Comparison of ENCODE assay signal across 8 cellular contexts in the genomic region with DNA sequence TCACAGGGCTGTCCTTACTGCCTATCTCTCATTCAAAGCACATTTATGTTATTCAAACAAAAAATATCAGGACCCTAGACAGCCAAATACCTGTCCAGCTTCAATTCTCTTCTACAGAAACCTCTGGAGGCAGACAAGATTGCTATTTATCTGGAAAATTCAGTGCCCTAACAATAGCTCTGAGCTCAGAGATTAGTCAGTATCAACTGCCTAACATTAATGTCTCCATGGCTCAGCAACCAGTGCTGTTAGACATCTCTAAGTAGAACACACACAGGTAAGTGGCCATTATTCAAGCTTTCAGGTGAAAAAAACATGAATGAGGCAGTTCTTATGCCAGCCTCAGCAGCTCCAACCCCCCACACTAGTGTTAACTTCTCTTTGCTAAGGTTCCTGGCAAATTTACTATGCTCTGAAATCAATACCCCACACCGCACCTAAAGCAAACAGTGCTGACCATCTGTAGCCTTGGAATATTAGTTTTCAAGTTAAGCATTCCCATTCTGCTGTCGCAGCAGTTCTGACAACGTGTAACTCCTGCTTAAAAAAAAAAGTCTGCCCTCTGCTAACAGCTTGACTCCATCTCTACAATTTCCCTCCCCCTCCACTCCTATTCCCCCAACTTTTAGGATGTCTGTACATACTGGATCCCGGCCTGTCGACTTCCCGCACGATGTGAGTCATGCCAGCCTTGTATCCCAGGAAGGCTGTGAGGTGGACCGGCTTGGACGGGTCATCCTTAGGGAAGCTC. TPM values are rescaled to one million over a fixed set of nuclear protein-coding genes. Genes with fewer than 3 reads are reported as not detected.
DNase-seq lines count a peak whose midpoint lies in the region; ATAC-seq and TF ChIP-seq lines count a peak whose summit lies in the region.

No MANE protein-coding gene starts in this region.

- H3K27ac Mint-ChIP-seq in CD4-positive, alpha-beta T cell: peak overlapping the region; percentile 96
- peak overlapping the region; percentile 100 for H3K27ac Mint-ChIP-seq in nephron

- no peaks in the 10 kb centered on the region for H3K9me3 Mint-ChIP-seq in CD4-positive, alpha-beta T cell
- no peaks in the 10 kb centered on the region for H3K9me3 Mint-ChIP-seq in nephron

- H3K27ac ChIP-seq in CD4-positive, alpha-beta T cell (ENCODE audit: low read depth, low read length): peak overlapping the region; percentile 88
- H3K27ac ChIP-seq in dorsolateral prefrontal cortex: peak overlapping the region in 41 of 59 donors; percentile 2 to 100 (median 98)

- H3K27me3 Mint-ChIP-seq in CD4-positive, alpha-beta T cell: no peaks in the 10 kb centered on the region
- no peaks in the 10 kb centered on the region for H3K27me3 Mint-ChIP-seq in nephron (ENCODE audit: low read depth)

- peak overlapping the region; percentile 99 for H3K4me3 Mint-ChIP-seq in CD4-positive, alpha-beta T cell
- H3K4me3 Mint-ChIP-seq in nephron: peak overlapping the region; percentile 99 to 100 (median 100)

- H3K4me1 Mint-ChIP-seq in CD4-positive, alpha-beta T cell (ENCODE audit: low read depth): peaks cover 43% of the 10 kb centered on the region
- peaks cover 35% of the 10 kb centered on the region for H3K4me1 Mint-ChIP-seq in nephron

- H3K4me3 ChIP-seq in MG63: peak overlapping the region; percentile 91
- H3K4me3 ChIP-seq in dorsolateral prefrontal cortex: peak overlapping the region in 58 of 59 donors; percentile 3 to 95 (median 80)

- intact Hi-C loops in CD4-positive, alpha-beta T cell (cut with DNase I, micrococcal nuclease): loop anchor here (2.0 to 10.0 kb wide), 5 partner anchors 76 to 1263 kb away; a partner anchor contains a TSS
- intact Hi-C loops in dorsolateral prefrontal cortex (cut with DNase I): loop anchor here (2.0 to 10.0 kb wide), 8 partner anchors 84 to 553 kb away; a partner anchor contains a TSS

- ATAC-seq in CD4-positive, alpha-beta T cell (ENCODE audit: poor library complexity): no peak

- DNase-seq in CD4-positive, alpha-beta T cell: no peak
- peak; percentile 43 for DNase-seq in MG63
- no peak for DNase-seq in dorsolateral prefrontal cortex
- no peak for DNase-seq in NCI-H82 (lab: John Stamatoyannopoulos, UW)
- DNase-seq in activated gamma-delta T cell treated with Interleukin-2 at 50 U/mL for 16 hours: no peak
- no peak for DNase-seq in epidermal melanocyte (ENCODE audit: insufficient read length, low spot score)
- no peak for DNase-seq in SIG-M5 (lab: John Stamatoyannopoulos, UW)

- POLR2A ChIA-PET in CD4-positive, alpha-beta T cell (lab: Charles Lee): interaction anchor here (0.6 to 5.9 kb wide), 31 partner anchors 7 to 1474 kb away, joined by 3 to 163 read pairs (median 7); a partner anchor contains a TSS

- TF ChIP-seq CTCF in CD4-positive, alpha-beta T cell (IDR thresholded peaks at IDR 0.05): no peak
- TF ChIP-seq CTCF in dorsolateral prefrontal cortex (IDR thresholded peaks at IDR 0.05 in 54 of 56, conservative IDR thresholded peaks at IDR 0.05 in 2 of 56; ENCODE audit: low read depth in 1 of 56, partially characterized antibody in 56 of 56) (no peak), nephron (IDR thresholded peaks at IDR 0.05; ENCODE audit: unreplicated experiment in 3 of 3) (no peak)

- H3K36me3 Mint-ChIP-seq in CD4-positive, alpha-beta T cell (ENCODE audit: low read depth): peaks cover 72% of the 10 kb centered on the region
- peaks cover 64% of the 10 kb centered on the region for H3K36me3 Mint-ChIP-seq in nephron (ENCODE audit: low read depth)

- no peaks in the 10 kb centered on the region for H3K9me3 ChIP-seq in CD4-positive, alpha-beta T cell (ENCODE audit: control insufficient read depth, low read length)
- H3K9me3 ChIP-seq in MG63: peaks cover 4% of the 10 kb centered on the region; the same call in 1 of the 2 replicates

- no peaks in the 10 kb centered on the region for H3K27me3 ChIP-seq in CD4-positive, alpha-beta T cell (ENCODE audit: control insufficient read depth, insufficient read depth, low read length)
- H3K27me3 ChIP-seq in MG63: no peaks in the 10 kb centered on the region
- no peaks in the 10 kb centered on the region for H3K27me3 ChIP-seq in dorsolateral prefrontal cortex

- CTCF ChIA-PET in CD4-positive, alpha-beta T cell (lab: Charles Lee): interaction anchor here (0.6 to 5.4 kb wide), 6 partner anchors 102 to 448 kb away, joined by 3 to 43 read pairs (median 8); no protein-coding TSS in a partner anchor

- peaks cover 63% of the 10 kb centered on the region for H3K36me3 ChIP-seq in MG63

RNA-seq across cellular contexts. Expression of a gene that starts 1.5 kb away (rescaled TPM):
- total RNA-seq in CD4-positive, alpha-beta T cell: 1,000 to 10,000 TPM; 3,952 to 3,974 TPM
- 2,271 and 3,763 TPM in 2 replicates for total RNA-seq in MG63 (2014; rRNA removed; shearing (Covaris generic); ENCODE audit: low replicate concordance)
- total RNA-seq in dorsolateral prefrontal cortex: 100 to 1,000 TPM; 562 to 963 (median 699) TPM

RNA-seq across cellular contexts. Expression of a gene that starts 31.9 kb away (rescaled TPM):
- under 1 TPM; 0.44 to 0.59 TPM for total RNA-seq in CD4-positive, alpha-beta T cell
- 32.3 and 58.3 TPM in 2 replicates for total RNA-seq in MG63 (2014; rRNA removed; shearing (Covaris generic); ENCODE audit: low replicate concordance)
- 100 to 1,000 TPM; 108 to 421 (median 288) TPM for total RNA-seq in dorsolateral prefrontal cortex

Comparison
In these comparisons a context has a peak if more than half of its experiments do, and no peak if none do; other contexts are left out.
1. RNA of a gene that starts 31.9 kb away (total RNA-seq): 108 to 421 TPM in dorsolateral prefrontal cortex and 32.3 to 58.3 TPM in MG63; 0.44 to 0.59 TPM in CD4-positive, alpha-beta T cell; every median in the first group is over 10 times any median in the second.